ENCODE assay signal across 14 cellular contexts in genomic region chr11:118659956-118660645, GRCh38. TPM values are rescaled to one million over a fixed set of nuclear protein-coding genes. Genes with fewer than 3 reads are reported as not detected.
DNase-seq lines count a peak whose midpoint lies in the region; ATAC-seq and TF ChIP-seq lines count a peak whose summit lies in the region.
"Had no signal": no experiment of that assay in that cellular context is flagged by ENCODE, and none has a peak within 500 bp of the region (broad histone marks: within the 10 kb centered on the region; RNA-seq: fewer than 3 reads in every experiment).

No MANE protein-coding gene starts in this region.

- H3K27me3 Mint-ChIP-seq in chondrocyte (ENCODE audit: low read depth) (no peaks in the 10 kb centered on the region), neural progenitor cell (ENCODE audit: insufficient read depth, low read depth) (peaks cover 12% of the 10 kb centered on the region)

- H3K4me3 Mint-ChIP-seq in chondrocyte (ENCODE audit: unreplicated experiment) (no peak overlapping the region), neural progenitor cell (no peak overlapping the region)
- H3K4me3 Mint-ChIP-seq: activated naive CD4-positive, alpha-beta T cell treated with anti-CD3 and anti-CD28 coated beads for 36 hours had no signal

- no peak for TF ChIP-seq CTCF in DOHH2 (IDR thresholded peaks at IDR 0.05; ENCODE audit: low read depth, low read length, poor library complexity, severe bottlenecking)
- TF ChIP-seq CTCF in MM.1S (IDR thresholded peaks at IDR 0.05; ENCODE audit: low read length), result no peak
- TF ChIP-seq CTCF in chondrocyte (IDR thresholded peaks at IDR 0.05), result no peak
- TF ChIP-seq CTCF in neural progenitor cell (IDR thresholded peaks at IDR 0.05), result no peak
- TF ChIP-seq CTCF in esophagus squamous epithelium (IDR thresholded peaks at IDR 0.05), result no peak

- no peak for TF ChIP-seq POLR2A in esophagus squamous epithelium (IDR thresholded peaks at IDR 0.05)

- H3K9me2 ChIP-seq in DOHH2 (replicated peaks; ENCODE audit: control insufficient read depth, low read length) (no peaks in the 10 kb centered on the region), MM.1S (replicated peaks; ENCODE audit: insufficient read depth, low read length) (no peaks in the 10 kb centered on the region)

- H3K4me3 ChIP-seq in DOHH2 (ENCODE audit: low read length), result no peak overlapping the region
- no peak overlapping the region for H3K4me3 ChIP-seq in MM.1S (ENCODE audit: low read length)
- no peak overlapping the region for H3K4me3 ChIP-seq in neural progenitor cell
- peak overlapping the region in 2 of 4 donors; percentile 2 to 19 for H3K4me3 ChIP-seq in esophagus squamous epithelium
- H3K4me3 ChIP-seq: colonic mucosa, stomach had no signal

- no peak overlapping the region for H3K27ac ChIP-seq in DOHH2 (ENCODE audit: low read depth, low read length)
- H3K27ac ChIP-seq in MM.1S (ENCODE audit: low read length), result no peak overlapping the region
- H3K27ac ChIP-seq in neural progenitor cell, result no peak overlapping the region
- H3K27ac ChIP-seq in esophagus squamous epithelium, result peak overlapping the region in 1 of 4 donors; percentile 46
- H3K27ac ChIP-seq: colonic mucosa had no signal

- H3K4me1 Mint-ChIP-seq in chondrocyte (ENCODE audit: low read depth) (peaks cover 26% of the 10 kb centered on the region), neural progenitor cell (peaks cover 30% of the 10 kb centered on the region)

- H3K9ac ChIP-seq in MM.1S (ENCODE audit: low read length) (no peak overlapping the region), neural progenitor cell (no peak overlapping the region)

- H3K9me3 ChIP-seq in DOHH2 (ENCODE audit: control insufficient read depth, insufficient read depth, low read length) (no peaks in the 10 kb centered on the region), MM.1S (replicated peaks; ENCODE audit: insufficient read depth, low read length) (no peaks in the 10 kb centered on the region), neural progenitor cell (ENCODE audit: low read depth) (no peaks in the 10 kb centered on the region), esophagus squamous epithelium (no peaks in the 10 kb centered on the region)
- H3K9me3 ChIP-seq: colonic mucosa, sigmoid colon, stomach had no signal

- no peaks in the 10 kb centered on the region for H4K20me1 ChIP-seq in DOHH2 (ENCODE audit: control insufficient read depth, insufficient read depth, low read depth, low read length)
- no peaks in the 10 kb centered on the region for H4K20me1 ChIP-seq in MM.1S (ENCODE audit: insufficient read depth, low read length)
- H4K20me1 ChIP-seq in neural progenitor cell (ENCODE audit: low read depth), result no peaks in the 10 kb centered on the region

- H3K4me1 ChIP-seq in DOHH2 (ENCODE audit: control insufficient read depth, low read length) (0 out of 2 replicates have a peak, but pooled peaks cover 4% of the 10 kb centered on the region), MM.1S (ENCODE audit: low read length) (no peaks in the 10 kb centered on the region), neural progenitor cell (peaks cover 10% of the 10 kb centered on the region), esophagus squamous epithelium (peaks cover 13 to 43% (median 17%) of the 10 kb centered on the region in 3 donors)

- DNase-seq in MM.1S, result no peak
- DNase-seq in chondrocyte (ENCODE audit: low spot score), result no peak
- DNase-seq in neural progenitor cell (ENCODE audit: low spot score), result no peak
- DNase-seq in esophagus squamous epithelium (lab: John Stamatoyannopoulos, UW), result no peak
- no peak for DNase-seq in activated naive CD4-positive, alpha-beta T cell treated with Interleukin-2 at 50 U/mL for 16 hours
- no peak for DNase-seq in SIG-M5 (lab: John Stamatoyannopoulos, UW)

- intact Hi-C loops in esophagus squamous epithelium (cut with DNase I), result loop anchor here (10.0 kb wide), 1 partner anchor 65 kb away; no protein-coding TSS in a partner anchor

- H3K27me3 ChIP-seq in DOHH2 (ENCODE audit: control insufficient read depth, low read length), result peaks cover under 1% of the 10 kb centered on the region; the same call in 1 of the 2 replicates
- H3K27me3 ChIP-seq in MM.1S (replicated peaks; ENCODE audit: insufficient read depth, low read length), result no peaks in the 10 kb centered on the region
- H3K27me3 ChIP-seq in neural progenitor cell, result no peaks in the 10 kb centered on the region
- H3K27me3 ChIP-seq in esophagus squamous epithelium, result no peaks in the 10 kb centered on the region
- H3K27me3 ChIP-seq: colonic mucosa, sigmoid colon had no signal

- H3K36me3 Mint-ChIP-seq in chondrocyte (ENCODE audit: low read depth) (peaks cover 19% of the 10 kb centered on the region), neural progenitor cell (peaks cover 4% of the 10 kb centered on the region)

- no peaks in the 10 kb centered on the region for H3K36me3 ChIP-seq in DOHH2 (ENCODE audit: control insufficient read depth, low read length)
- H3K36me3 ChIP-seq in MM.1S (replicated peaks; ENCODE audit: insufficient read depth, low read length), result no peaks in the 10 kb centered on the region
- no peaks in the 10 kb centered on the region for H3K36me3 ChIP-seq in neural progenitor cell
- H3K36me3 ChIP-seq in esophagus squamous epithelium, result peaks cover 0 to 29% (median 0%) of the 10 kb centered on the region in 3 donors
- H3K36me3 ChIP-seq: colonic mucosa had no signal

- H3K79me2 ChIP-seq in DOHH2 (ENCODE audit: control insufficient read depth, low read length) (no peaks in the 10 kb centered on the region), MM.1S (ENCODE audit: low read length) (no peaks in the 10 kb centered on the region), neural progenitor cell (ENCODE audit: low read depth) (no peaks in the 10 kb centered on the region)

- no peak for ATAC-seq in HG03521 (IDR thresholded peaks at IDR 0.05; ENCODE audit: unreplicated experiment)

- H2AFZ ChIP-seq in MM.1S (ENCODE audit: low read length) (0 out of 2 replicates have a peak overlapping the region, but pooled peaks have one; percentile 14), neural progenitor cell (replicated peaks) (no peak overlapping the region)

- H3K4me2 ChIP-seq in DOHH2 (ENCODE audit: low read length) (peak overlapping the region; percentile 45; the same call in 1 of the 2 replicates), MM.1S (ENCODE audit: low read depth, low read length) (peak overlapping the region; percentile 25; the same call in 1 of the 2 replicates), neural progenitor cell (peak overlapping the region; percentile 50)

- H3K27ac Mint-ChIP-seq in chondrocyte (ENCODE audit: unreplicated experiment), result peak overlapping the region; percentile 32
- H3K27ac Mint-ChIP-seq in neural progenitor cell, result no peak overlapping the region
- H3K27ac Mint-ChIP-seq: activated naive CD4-positive, alpha-beta T cell treated with anti-CD3 and anti-CD28 coated beads for 36 hours had no signal

- 43 to 53% methylated on average over 3 to 7 of the region's 13 CpGs for WGBS in esophagus squamous epithelium, 2 donors

- H3K9me3 Mint-ChIP-seq in chondrocyte (ENCODE audit: low read depth) (no peaks in the 10 kb centered on the region), neural progenitor cell (no peaks in the 10 kb centered on the region)
- H3K9me3 Mint-ChIP-seq: activated naive CD4-positive, alpha-beta T cell treated with anti-CD3 and anti-CD28 coated beads for 36 hours; H9 had no signal

- H3F3A ChIP-seq in DOHH2 (ENCODE audit: control insufficient read depth, insufficient read depth), result no peaks in the 10 kb centered on the region
- H3F3A ChIP-seq in MM.1S (ENCODE audit: insufficient read depth, low read length), result no peaks in the 10 kb centered on the region
- peaks cover 11% of the 10 kb centered on the region for H3F3A ChIP-seq in neural progenitor cell (ENCODE audit: low read depth)

RNA-seq across cellular contexts. Expression of gene TREH, which starts 19.3 kb away (rescaled TPM):
- not detected in 3 replicates for total RNA-seq in chondrocyte
- total RNA-seq in neural progenitor cell (ENCODE audit: low replicate concordance), result not detected in 2 replicates
- total RNA-seq in esophagus squamous epithelium, result under 1 TPM in 2 of 4 donors, not detected in 2; 0.09 to 0.57 TPM
- total RNA-seq: activated naive CD4-positive, alpha-beta T cell treated with anti-CD3 and anti-CD28 coated beads for 36 hours; H9; omental fat pad; sigmoid colon had no signal

RNA-seq across cellular contexts. Expression of gene PHLDB1, which starts 52.7 kb away (rescaled TPM):
- total RNA-seq in chondrocyte, result 164 to 271 TPM (median 179 TPM) in 3 replicates
- total RNA-seq in neural progenitor cell (ENCODE audit: low replicate concordance), result 35.7 and 100 TPM in 2 replicates
- 10 to 100 TPM in 3 of 4 donors, 1 to 10 TPM in 1; 6.7 to 29.8 (median 21.2) TPM for total RNA-seq in esophagus squamous epithelium
